ENCODE assay signal across 23 cellular contexts in the genomic region with DNA sequence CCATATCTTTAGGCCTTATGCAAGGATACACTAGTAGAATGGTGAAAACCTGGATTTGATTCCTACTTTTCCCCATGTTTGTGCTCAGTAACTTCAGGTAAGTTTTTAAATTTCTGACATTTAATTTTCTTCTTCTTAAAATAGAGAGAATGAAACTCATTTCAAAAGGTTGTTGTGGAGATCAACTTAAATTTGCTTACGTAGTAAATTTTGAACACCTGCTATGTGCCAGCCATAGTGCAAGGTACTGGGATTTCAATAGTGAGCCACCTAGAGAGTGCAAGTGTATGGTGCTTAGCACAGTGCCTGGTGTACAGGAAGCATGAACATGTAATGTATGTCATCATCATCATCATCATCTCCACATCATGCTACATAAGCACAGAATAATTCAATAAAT.
"Had no signal": no experiment of that assay in that cellular context is flagged by ENCODE, and none has a peak within 500 bp of the region (broad histone marks: within the 10 kb centered on the region; RNA-seq: fewer than 3 reads in every experiment).

No MANE protein-coding gene starts in this region.

- FAIRE-seq: kidney had no signal

- H3K4me3 ChIP-seq: coronary artery, esophagus muscularis mucosa, gastroesophageal sphincter, heart left ventricle, hepatocyte, left lung, lower lobe of right lung, prostate gland, skin epidermis, spleen, thoracic aorta, tibial nerve, vagina had no signal

- H3K36me3 Mint-ChIP-seq: stimulated activated memory B cell treated with anti-CD40 and anti-IgM and Interleukin-4, amounts not matched to agents 10 μg/mL and 1 μg/mL and 100 μg/mL, for 72 hours had no signal

- H3K4me2 ChIP-seq: hepatocyte had no signal

- H3K36me3 ChIP-seq: esophagus muscularis mucosa, gastroesophageal sphincter, heart left ventricle, left lung, lower lobe of right lung, prostate gland, spleen, thoracic aorta, tibial nerve, vagina had no signal

- H3K27me3 ChIP-seq: esophagus muscularis mucosa, foreskin keratinocyte, gastroesophageal sphincter, heart left ventricle, hepatocyte, left lung, spleen, tibial nerve, vagina had no signal

- H3K9me3 ChIP-seq: esophagus muscularis mucosa, gastroesophageal sphincter, heart left ventricle, left lung, lower lobe of right lung, prostate gland, spleen, thoracic aorta, tibial nerve, vagina had no signal

- H3K27me3 Mint-ChIP-seq: stimulated activated memory B cell treated with anti-CD40 and anti-IgM and Interleukin-4, amounts not matched to agents 10 μg/mL and 1 μg/mL and 100 μg/mL, for 72 hours had no signal

- H3K27ac ChIP-seq: coronary artery, esophagus muscularis mucosa, foreskin keratinocyte, hepatocyte, lower lobe of right lung, prostate gland, skin epidermis, thoracic aorta, vagina had no signal

- H3K4me3 Mint-ChIP-seq: nephron; stimulated activated memory B cell treated with anti-CD40 and anti-IgM and Interleukin-4, amounts not matched to agents 10 μg/mL and 1 μg/mL and 100 μg/mL, for 72 hours had no signal

- H2AFZ ChIP-seq: hepatocyte had no signal

- DNase-seq: dermis blood vessel endothelial cell; effector memory CD4-positive, alpha-beta T cell; foreskin keratinocyte; heart left ventricle; kidney; left lung; lower lobe of right lung; nucleus accumbens; right cardiac atrium; spleen; stimulated activated CD4-positive, alpha-beta T cell treated with anti-CD3 and anti-CD28 coated beads, Interleukin-4, amount 100 ng/mL, for 4 hours; stimulated activated naive CD8-positive, alpha-beta T cell treated with anti-CD3 and anti-CD28 coated beads, Interleukin-15, Interleukin-2, amounts not matched to agents 100 U/mL and 50 U/mL, for 24 hours had no signal

- ATAC-seq: stimulated activated memory B cell treated with anti-CD40 and anti-IgM and Interleukin-4, amounts not matched to agents 10 μg/mL and 1 μg/mL and 100 μg/mL, for 72 hours; stimulated activated naive CD8-positive, alpha-beta T cell treated with anti-CD3 and anti-CD28 coated beads, Interleukin-15, Interleukin-2, amounts not matched to agents 100 U/mL and 50 U/mL, for 24 hours had no signal

- H3K27ac Mint-ChIP-seq: nephron; stimulated activated memory B cell treated with anti-CD40 and anti-IgM and Interleukin-4, amounts not matched to agents 10 μg/mL and 1 μg/mL and 100 μg/mL, for 72 hours had no signal

- H3K79me2 ChIP-seq: hepatocyte had no signal

- H3K9me3 Mint-ChIP-seq: nephron; stimulated activated memory B cell treated with anti-CD40 and anti-IgM and Interleukin-4, amounts not matched to agents 10 μg/mL and 1 μg/mL and 100 μg/mL, for 72 hours had no signal

- H3K4me1 ChIP-seq: foreskin keratinocyte, prostate gland had no signal
